8 cellular contexts compared by ENCODE assay signal in genomic region chr9:129887210-129888084, GRCh38. TPM values are rescaled to one million over a fixed set of nuclear protein-coding genes. Genes with fewer than 3 reads are reported as not detected.
DNase-seq lines count a peak whose midpoint lies in the region; ATAC-seq and TF ChIP-seq lines count a peak whose summit lies in the region.

No MANE protein-coding gene starts in this region.

- H3K27me3 ChIP-seq in cardiac muscle cell (no peaks in the 10 kb centered on the region), body of pancreas (no peaks in the 10 kb centered on the region)

- H3K9me3 ChIP-seq in cardiac muscle cell (ENCODE audit: low read depth) (no peaks in the 10 kb centered on the region), body of pancreas (no peaks in the 10 kb centered on the region)

- TF ChIP-seq CTCF in cardiac muscle cell (IDR thresholded peaks at IDR 0.05; ENCODE audit: low read depth, low read length) (peak; percentile 53), body of pancreas (IDR thresholded peaks at IDR 0.05) (no peak)

- no peak overlapping the region for H3K27ac ChIP-seq in cardiac muscle cell
- peak overlapping the region in 2 of 4 donors; percentile 12 to 81 for H3K27ac ChIP-seq in body of pancreas

- ATAC-seq in Right ventricle myocardium superior (ENCODE audit: poor library complexity) (no peak), body of pancreas (no peak), HG02798 (IDR thresholded peaks at IDR 0.05; ENCODE audit: poor library complexity, unreplicated experiment) (no peak)

- 59 to 74% methylated on average over 24 of the region's 24 CpGs for WGBS in body of pancreas, 2 donors

- peaks cover 4% of the 10 kb centered on the region for H3K36me3 ChIP-seq in cardiac muscle cell
- no peaks in the 10 kb centered on the region for H3K36me3 ChIP-seq in body of pancreas (replicated peaks in 1 of 2; ENCODE audit: insufficient read depth in 1 of 2, low read depth in 2 of 2)

- H3K4me3 ChIP-seq in cardiac muscle cell (no peak overlapping the region), body of pancreas (no peak overlapping the region)

- H3K4me1 ChIP-seq in cardiac muscle cell (ENCODE audit: low read depth), result peaks cover 24% of the 10 kb centered on the region
- H3K4me1 ChIP-seq in body of pancreas, result peaks cover 30% of the 10 kb centered on the region

- no peak for TF ChIP-seq POLR2A in body of pancreas (IDR thresholded peaks at IDR 0.05)

- intact Hi-C loops in Right ventricle myocardium superior (cut with DNase I), result loop anchor here (5.0 to 10.0 kb wide), 3 partner anchors 155 to 355 kb away; partner anchors contain the start of gene FNBP1
- intact Hi-C loops in body of pancreas (cut with DNase I), result loop anchor here (10.0 kb wide), 2 partner anchors 157 to 357 kb away; partner anchors contain the start of gene FNBP1

- peak in 1 of 2 donors; percentile 74 for DNase-seq in cardiac muscle cell (ENCODE audit: low read depth in 1 of 2, low spot score in 1 of 2)
- no peak for DNase-seq in Right ventricle myocardium superior
- DNase-seq in activated CD4-positive, alpha-beta T cell treated with anti-CD3 and anti-CD28 coated beads, Interleukin-2, amount 50 U/mL, for 24 hours (ENCODE audit: low read depth in 1 of 2, low spot score in 1 of 2), result peak; percentile 24 to 74
- peak; percentile 37 for DNase-seq in fibroblast of gingiva (ENCODE audit: low read depth)
- peak in 2 of 3 donors; percentile 52 to 63 for DNase-seq in stimulated activated CD4-positive, alpha-beta T cell treated with anti-CD3 and anti-CD28 coated beads, Interleukin-12 subunit alpha, Interleukin-12 subunit beta, amount 100 ng/mL, for 48 hours (ENCODE audit: low read depth in 2 of 3, low spot score in 1 of 3)
- DNase-seq in foreskin melanocyte, result no peak
- no peak for DNase-seq in body of pancreas

RNA-seq across cellular contexts. Expression of gene USP20, which starts 52.2 kb away (rescaled TPM):
- 36.7 and 47.3 TPM in 2 replicates for total RNA-seq in cardiac muscle cell
- polyA plus RNA-seq in cardiac muscle cell, result 32.7 and 43.4 TPM in 2 replicates
- 10.4 TPM for total RNA-seq in Right ventricle myocardium superior
- 10 to 100 TPM; 14.5 to 23.4 TPM for total RNA-seq in body of pancreas

RNA-seq across cellular contexts. Expression of gene C9orf78, which starts 52.4 kb away (rescaled TPM):
- total RNA-seq in cardiac muscle cell (31.1 and 66.5 TPM in 2 replicates), Right ventricle myocardium superior (31.4 TPM), body of pancreas (10 to 100 TPM; 25.1 to 48.0 TPM)
- polyA plus RNA-seq in cardiac muscle cell, result 56.5 and 65.5 TPM in 2 replicates

Comparison
In these comparisons a context has a peak if more than half of its experiments do, and no peak if none do; other contexts are left out.
1. DNase-seq: peak in activated CD4-positive, alpha-beta T cell treated with anti-CD3 and anti-CD28 coated beads, Interleukin-2, amount 50 U/mL, for 24 hours (2 of 2), fibroblast of gingiva (single experiment) and stimulated activated CD4-positive, alpha-beta T cell treated with anti-CD3 and anti-CD28 coated beads, Interleukin-12 subunit alpha, Interleukin-12 subunit beta, amount 100 ng/mL, for 48 hours (2 of 3); none in Right ventricle myocardium superior (single experiment), foreskin melanocyte (single experiment) and body of pancreas (0 of 4).